22 cellular contexts compared by ENCODE assay signal in the genomic region with DNA sequence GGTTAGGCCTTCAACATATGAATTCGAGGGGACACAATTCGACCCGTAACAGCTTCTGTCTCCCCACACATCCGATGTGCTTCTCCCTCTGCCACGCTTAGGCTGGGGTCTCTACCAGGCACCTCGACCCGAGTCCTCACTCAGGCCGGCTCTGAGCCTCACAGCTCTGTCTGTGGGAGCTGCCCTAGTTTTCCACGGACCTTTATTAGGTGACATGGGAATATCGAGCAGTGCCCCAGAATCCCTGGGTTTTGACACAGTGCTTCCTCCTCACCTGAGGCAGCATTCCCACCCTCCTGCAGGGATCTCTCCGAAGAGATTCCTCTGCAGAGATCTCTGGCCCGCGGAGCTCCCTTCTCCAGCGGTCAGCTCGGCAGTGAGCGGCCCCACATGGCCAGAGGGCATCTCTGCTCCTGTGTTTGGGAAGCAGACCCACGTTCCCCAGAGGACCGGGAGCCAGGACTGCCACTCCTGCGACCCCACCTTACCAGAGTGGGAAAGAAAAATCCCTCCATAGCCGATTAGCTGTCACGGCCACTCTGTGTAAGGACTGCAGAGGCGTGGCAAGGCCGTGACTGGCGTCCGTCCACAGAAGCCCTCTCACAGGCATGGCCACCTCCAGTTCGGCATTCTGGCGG. TPM values are rescaled to one million over a fixed set of nuclear protein-coding genes. Genes with fewer than 3 reads are reported as not detected.
A peak's percentile ranks its signal among the peaks of the same experiment; 100 is the strongest.
DNase-seq lines count a peak whose midpoint lies in the region; ATAC-seq, FAIRE-seq and TF ChIP-seq lines count a peak whose summit lies in the region.
"Had no signal": no experiment of that assay in that cellular context is flagged by ENCODE, and none has a peak within 500 bp of the region (broad histone marks: within the 10 kb centered on the region; RNA-seq: fewer than 3 reads in every experiment).

No MANE protein-coding gene starts in this region.

- FAIRE-seq in kidney (lab: Jason Lieb, UNC): no peak
- FAIRE-seq: HTR-8/SVneo had no signal

- no peak overlapping the region for H2BK5ac ChIP-seq in neuronal stem cell (ENCODE audit: low read length)

- no peak overlapping the region for H3K4me2 ChIP-seq in neuronal stem cell (ENCODE audit: insufficient read depth, low read length, poor library complexity, severe bottlenecking)

- H3K4me1 Mint-ChIP-seq in WTC11: peaks cover 16% of the 10 kb centered on the region

- H4K8ac ChIP-seq in neuronal stem cell (ENCODE audit: low read depth, low read length): no peak overlapping the region

- no peaks in the 10 kb centered on the region; the same call in 1 of the 2 replicates for H3K36me3 Mint-ChIP-seq in WTC11
- H3K36me3 Mint-ChIP-seq: CD4-positive, CD25-positive, alpha-beta regulatory T cell had no signal

- TF ChIP-seq POLR2A in spleen (IDR thresholded peaks at IDR 0.05): no peak

- no peak overlapping the region for H2AFZ ChIP-seq in neuronal stem cell (ENCODE audit: low read length)

- H3K9me3 ChIP-seq in kidney (ENCODE audit: control insufficient read depth in 1 of 2, low read length in 2 of 2): no peaks in the 10 kb centered on the region
- H3K9me3 ChIP-seq in spleen: peaks cover 0 to 4% (median 0%) of the 10 kb centered on the region in 8 donors
- peaks cover 5 to 7% of the 10 kb centered on the region in 2 donors for H3K9me3 ChIP-seq in neuronal stem cell (replicated peaks in 1 of 2; ENCODE audit: control insufficient read depth in 2 of 2, insufficient read depth in 1 of 2, low read depth in 1 of 2, low read length in 2 of 2)
- H3K9me3 ChIP-seq: Peyer's patch had no signal

- H3K27ac ChIP-seq in kidney (ENCODE audit: low read depth in 2 of 2, low read length in 2 of 2) (no peak overlapping the region), spleen (no peak overlapping the region), neuronal stem cell (replicated peaks; ENCODE audit: low read length) (no peak overlapping the region)
- H3K27ac ChIP-seq: Peyer's patch had no signal

- H3K4me3 ChIP-seq in kidney (ENCODE audit: low read length in 2 of 2) (no peak overlapping the region), spleen (no peak overlapping the region), neuronal stem cell (ENCODE audit: low read length in 2 of 2) (no peak overlapping the region)
- H3K4me3 ChIP-seq: Peyer's patch had no signal

- peaks cover 27% of the 10 kb centered on the region for H3K27me3 Mint-ChIP-seq in WTC11 (ENCODE audit: low read depth)

- H3K4me1 ChIP-seq in kidney (ENCODE audit: control insufficient read depth in 1 of 2, insufficient read depth in 1 of 2, low read depth in 1 of 2, low read length in 2 of 2) (peaks cover 0 to 11% of the 10 kb centered on the region in 2 donors), spleen (peaks cover 9 to 39% (median 22%) of the 10 kb centered on the region in 6 donors), neuronal stem cell (ENCODE audit: control insufficient read depth in 2 of 2, insufficient read depth in 1 of 2, low read depth in 1 of 2, low read length in 2 of 2) (peaks cover under 1 to 3% of the 10 kb centered on the region in 2 donors)

- H3K9ac ChIP-seq in kidney (ENCODE audit: low read length in 2 of 2) (no peak overlapping the region), neuronal stem cell (ENCODE audit: low read depth, low read length, poor library complexity) (no peak overlapping the region)

- no peak overlapping the region for H2BK12ac ChIP-seq in neuronal stem cell (ENCODE audit: low read length)

- TF ChIP-seq CTCF in WTC11 (IDR thresholded peaks at IDR 0.05) (no peak), kidney (IDR thresholded peaks at IDR 0.05; ENCODE audit: borderline replicate concordance, extremely low read depth, insufficient read depth) (no peak), spleen (IDR thresholded peaks at IDR 0.05 in 8 of 11, conservative IDR thresholded peaks at IDR 0.05 in 3 of 11) (no peak)

- POLR2A ChIA-PET in WTC11 (lab: Charles Lee): no interaction called here

- no peak overlapping the region for H2BK120ac ChIP-seq in neuronal stem cell (ENCODE audit: low read depth, low read length)

- 80 to 92% (median 90%) methylated on average over 18 to 27 of the region's 27 CpGs for WGBS in spleen, 5 donors
- no CpG with 5 or more reads among the region's 27 CpGs for WGBS in neuronal stem cell (ENCODE audit: extremely low coverage in 2 of 2, insufficient read length in 2 of 2, insufficient replicate concordance in 1 of 2), 2 donors

- H3K14ac ChIP-seq in neuronal stem cell (ENCODE audit: low read length): no peak overlapping the region

- no peak overlapping the region for H3K4me3 Mint-ChIP-seq in WTC11
- H3K4me3 Mint-ChIP-seq: B cell; CD4-positive, CD25-positive, alpha-beta regulatory T cell had no signal

- H2AK5ac ChIP-seq in neuronal stem cell (ENCODE audit: low read depth, low read length): no peak overlapping the region

- no peak overlapping the region for H4K91ac ChIP-seq in neuronal stem cell (ENCODE audit: low read depth, low read length, poor library complexity)

- H3K23ac ChIP-seq in neuronal stem cell (ENCODE audit: low read depth, low read length, poor library complexity): no peak overlapping the region

- CTCF ChIA-PET in WTC11 (lab: Charles Lee): interaction anchor here (0.6 to 5.2 kb wide), 7 partner anchors 24 to 148 kb away, joined by 3 to 58 read pairs (median 4); partner anchors contain the start of gene SIVA1

- peaks cover under 1% of the 10 kb centered on the region for H3K79me1 ChIP-seq in neuronal stem cell (ENCODE audit: low read depth, low read length)

- no peak for ATAC-seq in WTC11
- no peak for ATAC-seq in HG02938 (IDR thresholded peaks at IDR 0.05; ENCODE audit: unreplicated experiment)
- ATAC-seq: HCT116 had no signal

- H3K36me3 ChIP-seq in kidney (ENCODE audit: control insufficient read depth in 1 of 2, insufficient read depth in 2 of 2, low read length in 2 of 2): no peaks in the 10 kb centered on the region
- H3K36me3 ChIP-seq in spleen: peaks cover 0 to 6% (median 0%) of the 10 kb centered on the region in 6 donors
- peaks cover 0 to 11% of the 10 kb centered on the region in 2 donors for H3K36me3 ChIP-seq in neuronal stem cell (replicated peaks in 1 of 2; ENCODE audit: control insufficient read depth in 2 of 2, insufficient read depth in 2 of 2, low read length in 2 of 2)
- H3K36me3 ChIP-seq: Peyer's patch had no signal

- H3K18ac ChIP-seq in neuronal stem cell (ENCODE audit: low read length): no peak overlapping the region

- H3K27me3 ChIP-seq in spleen (replicated peaks in 1 of 7): peaks cover 0 to 23% (median 0%) of the 10 kb centered on the region in 7 donors
- peaks cover 2 to 22% (median 5%) of the 10 kb centered on the region in 3 experiments for H3K27me3 ChIP-seq in neuronal stem cell (ENCODE audit: control insufficient read depth in 3 of 3, insufficient read depth in 3 of 3, low read depth in 1 of 3, low read length in 3 of 3)
- H3K27me3 ChIP-seq: Peyer's patch had no signal

- H2BK15ac ChIP-seq in neuronal stem cell (ENCODE audit: low read length): no peak overlapping the region

- intact Hi-C loops in kidney (cut with DNase I) (loop anchor here (5.0 kb wide), 1 partner anchor 50 kb away; no protein-coding TSS in a partner anchor), spleen (cut with DNase I; ENCODE audit: low total_unique reads) (no loop called here)

- H3K27ac Mint-ChIP-seq in WTC11: no peak overlapping the region
- H3K27ac Mint-ChIP-seq: B cell; CD4-positive, CD25-positive, alpha-beta regulatory T cell had no signal

- peak; percentile 51 for DNase-seq in activated effector memory CD4-positive, alpha-beta T cell treated with anti-CD3 and anti-CD28 coated beads, Interleukin-2, amount 50 U/mL, for 16 hours
- no peak for DNase-seq in activated effector memory CD4-positive, alpha-beta T cell treated with Interleukin-2 at 50 U/mL for 16 hours
- DNase-seq in WTC11 (ENCODE audit: low spot score): peak; percentile 9
- peak; percentile 59 for DNase-seq in kidney
- peak; percentile 71 for DNase-seq in spleen
- no peak for DNase-seq in neuronal stem cell (ENCODE audit: low spot score)
- no peak for DNase-seq in NCI-H82 treated with DMSO at 0.1 percent for 48 hours (lab: John Stamatoyannopoulos, UW; ENCODE audit: unreplicated experiment)
- DNase-seq: CD4-positive, CD25-positive, alpha-beta regulatory T cell; COR-L47; GDM1; NCI-H1105; NCI-H2081; NCI-H2171 treated with DMSO at 0.1 percent for 48 hours; NCI-H446; NCI-H526 treated with DMSO at 0.1 percent for 48 hours; NK-92 treated with Interleukin-12 subunit alpha and Interleukin-12 subunit beta, amount 100 ng/mL, for 24 hours; Right ventricle myocardium superior had no signal

- peaks cover 14% of the 10 kb centered on the region for H3K9me3 Mint-ChIP-seq in WTC11

- no peak overlapping the region for H3K4ac ChIP-seq in neuronal stem cell (ENCODE audit: low read length)

TF ChIP-seq in WTC11, 78 proteins besides CTCF, POLR2A, EP300 and RAD21 (continues in another document):
- no peak for TF ChIP-seq PRRX2 (CRISPR knock-in tag; IDR thresholded peaks at IDR 0.05)
- TF ChIP-seq, protein P1, sequence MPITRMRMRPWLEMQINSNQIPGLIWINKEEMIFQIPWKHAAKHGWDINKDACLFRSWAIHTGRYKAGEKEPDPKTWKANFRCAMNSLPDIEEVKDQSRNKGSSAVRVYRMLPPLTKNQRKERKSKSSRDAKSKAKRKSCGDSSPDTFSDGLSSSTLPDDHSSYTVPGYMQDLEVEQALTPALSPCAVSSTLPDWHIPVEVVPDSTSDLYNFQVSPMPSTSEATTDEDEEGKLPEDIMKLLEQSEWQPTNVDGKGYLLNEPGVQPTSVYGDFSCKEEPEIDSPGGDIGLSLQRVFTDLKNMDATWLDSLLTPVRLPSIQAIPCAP (CRISPR knock-in tag; IDR thresholded peaks at IDR 0.05): no peak

RNA-seq across cellular contexts. Expression of gene ZBTB42, which starts 21.2 kb away (rescaled TPM):
- total RNA-seq in WTC11 (2021) (5.4 to 6.4 TPM (median 5.5 TPM) in 3 replicates), kidney (10.0 TPM), spleen (10 to 100 TPM in 1 of 7 donors, 1 to 10 TPM in 6; 4.2 to 11.5 (median 7.9) TPM)
- polyA plus RNA-seq in kidney (ENCODE audit: insufficient read depth, low read depth, low replicate concordance) (3.9 TPM), spleen (1 to 10 TPM in 2 of 3 donors, under 1 TPM in 1; 0.74 to 2.9 (median 1.1) TPM)
- polyA plus RNA-seq in neuronal stem cell (2013, experiment 1 of 2): 0.95 TPM
- polyA plus RNA-seq in neuronal stem cell (2013, experiment 2 of 2): 0.87 TPM

RNA-seq across cellular contexts. Expression of gene AKT1, which starts 26.5 kb away (rescaled TPM):
- total RNA-seq in WTC11 (2021): 105 to 121 TPM (median 106 TPM) in 3 replicates
- total RNA-seq in kidney: 125 TPM
- 70.6 TPM for polyA plus RNA-seq in kidney (ENCODE audit: insufficient read depth, low read depth, low replicate concordance)
- total RNA-seq in spleen: 100 to 1,000 TPM; 107 to 184 (median 141) TPM
- polyA plus RNA-seq in spleen: 100 to 1,000 TPM in 1 of 3 donors, 10 to 100 TPM in 2; 56.2 to 114 (median 61.6) TPM
- 84.4 TPM for polyA plus RNA-seq in neuronal stem cell (2013, experiment 1 of 2)
- 82.3 TPM for polyA plus RNA-seq in neuronal stem cell (2013, experiment 2 of 2)

RNA-seq across cellular contexts. Expression of gene CEP170B, which starts 43.0 kb away (rescaled TPM):
- total RNA-seq in WTC11 (2021) (33.6 to 47.0 TPM (median 33.8 TPM) in 3 replicates), kidney (42.4 TPM), spleen (10 to 100 TPM in 1 of 7 donors, 1 to 10 TPM in 6; 5.2 to 12.6 (median 5.9) TPM)
- polyA plus RNA-seq in kidney (ENCODE audit: insufficient read depth, low read depth, low replicate concordance) (8.1 TPM), spleen (1 to 10 TPM in 1 of 3 donors, under 1 TPM in 2; 0.58 to 3.8 (median 0.72) TPM)
- 12.3 TPM for polyA plus RNA-seq in neuronal stem cell (2013, experiment 1 of 2)
- 11.4 TPM for polyA plus RNA-seq in neuronal stem cell (2013, experiment 2 of 2)

Comparison
In these comparisons a context has a peak if more than half of its experiments do, and no peak if none do; other contexts are left out.
1. DNase-seq: peak in activated effector memory CD4-positive, alpha-beta T cell treated with anti-CD3 and anti-CD28 coated beads, Interleukin-2, amount 50 U/mL, for 16 hours (single experiment), WTC11 (single experiment), kidney (single experiment) and spleen (single experiment); none in activated effector memory CD4-positive, alpha-beta T cell treated with Interleukin-2 at 50 U/mL for 16 hours (single experiment), neuronal stem cell (single experiment) and NCI-H82 treated with DMSO at 0.1 percent for 48 hours (single experiment).